1 cellular context compared by ENCODE assay signal in genomic region chr13:63408227-63409202, GRCh38.
A peak's percentile ranks its signal among the peaks of the same experiment; 100 is the strongest.
TF ChIP-seq lines count a peak whose summit lies in the region.

No MANE protein-coding gene starts in this region.

TF ChIP-seq in SK-N-SH, 30 proteins besides CTCF, POLR2A, EP300 and RAD21 (continued from another document):
- TF ChIP-seq MAX (IDR thresholded peaks at IDR 0.05; ENCODE audit: low read depth) (no peak), CHD2 (IDR thresholded peaks at IDR 0.05; ENCODE audit: low read length, partially characterized antibody) (peak; percentile 52), USF1 (IDR thresholded peaks at IDR 0.05; ENCODE audit: borderline replicate concordance, low read depth) (no peak), NRF1 (IDR thresholded peaks at IDR 0.05; ENCODE audit: low read depth, low read length) (no peak), TCF12 (IDR thresholded peaks at IDR 0.05) (peak; percentile 53; the same call in 1 of the 2 replicates), TEAD4 (IDR thresholded peaks at IDR 0.05; ENCODE audit: borderline replicate concordance, insufficient read depth) (no peak), RXRA (IDR thresholded peaks at IDR 0.05; ENCODE audit: borderline replicate concordance, low read depth) (no peak), IRF3 (IDR thresholded peaks at IDR 0.05; ENCODE audit: low read depth, low read length) (no peak), MXI1 (IDR thresholded peaks at IDR 0.05; ENCODE audit: low read depth, low read length) (no peak), TAF1 (IDR thresholded peaks at IDR 0.05; ENCODE audit: borderline replicate concordance, low read depth, low read length) (no peak), GATA2 (CRISPR knock-in tag; IDR thresholded peaks at IDR 0.05) (peak; percentile 52; the same call in 1 of the 2 replicates)
